ENCODE assay signal across 1 cellular context in the genomic region with DNA sequence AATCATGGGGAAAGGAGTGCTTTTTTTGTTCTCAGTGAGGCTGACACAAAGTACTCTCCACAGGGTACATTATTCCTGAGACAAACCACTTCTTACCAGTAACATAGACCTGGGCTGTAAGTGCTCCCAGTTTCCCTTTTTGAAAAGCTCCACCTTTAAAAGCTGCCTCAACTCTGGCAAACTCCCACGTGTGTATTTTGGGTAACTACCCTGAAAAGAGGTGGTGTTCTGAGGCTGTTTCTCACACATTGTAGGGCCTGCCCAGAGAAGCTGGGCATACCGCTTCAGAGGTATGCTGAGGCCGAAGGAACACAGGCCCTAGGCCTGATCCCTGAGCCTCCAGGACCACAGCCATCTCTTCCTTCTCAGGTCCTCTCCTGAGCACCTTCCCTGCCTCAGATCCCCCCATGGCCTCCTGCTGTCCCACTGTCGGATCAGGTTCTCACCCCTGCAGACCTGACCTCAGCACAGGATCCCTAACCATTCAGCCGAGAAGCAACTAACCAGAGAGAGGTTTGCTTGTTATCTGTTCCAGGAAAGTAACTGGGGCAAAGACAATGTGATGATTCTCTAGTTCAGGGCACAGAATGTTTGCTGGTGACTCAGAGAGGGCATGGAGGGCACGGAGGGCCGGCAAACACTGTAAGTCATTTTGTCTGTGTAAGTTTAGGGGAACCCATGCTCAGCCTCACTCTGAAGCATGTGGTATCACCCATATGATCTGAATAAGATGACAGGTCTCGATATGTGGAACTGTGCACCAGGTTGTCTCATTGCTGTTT.
A peak's percentile ranks its signal among the peaks of the same experiment; 100 is the strongest.
TF ChIP-seq lines count a peak whose summit lies in the region.

No MANE protein-coding gene starts in this region.

TF ChIP-seq in A549, 52 proteins besides CTCF, POLR2A, EP300 and RAD21:
- TF ChIP-seq, protein P1, sequence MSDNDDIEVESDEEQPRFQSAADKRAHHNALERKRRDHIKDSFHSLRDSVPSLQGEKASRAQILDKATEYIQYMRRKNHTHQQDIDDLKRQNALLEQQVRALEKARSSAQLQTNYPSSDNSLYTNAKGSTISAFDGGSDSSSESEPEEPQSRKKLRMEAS (IDR thresholded peaks at IDR 0.05): peak; percentile 35; the same call in 1 of the 2 replicates
